10 cellular contexts compared by ENCODE assay signal in the genomic region with DNA sequence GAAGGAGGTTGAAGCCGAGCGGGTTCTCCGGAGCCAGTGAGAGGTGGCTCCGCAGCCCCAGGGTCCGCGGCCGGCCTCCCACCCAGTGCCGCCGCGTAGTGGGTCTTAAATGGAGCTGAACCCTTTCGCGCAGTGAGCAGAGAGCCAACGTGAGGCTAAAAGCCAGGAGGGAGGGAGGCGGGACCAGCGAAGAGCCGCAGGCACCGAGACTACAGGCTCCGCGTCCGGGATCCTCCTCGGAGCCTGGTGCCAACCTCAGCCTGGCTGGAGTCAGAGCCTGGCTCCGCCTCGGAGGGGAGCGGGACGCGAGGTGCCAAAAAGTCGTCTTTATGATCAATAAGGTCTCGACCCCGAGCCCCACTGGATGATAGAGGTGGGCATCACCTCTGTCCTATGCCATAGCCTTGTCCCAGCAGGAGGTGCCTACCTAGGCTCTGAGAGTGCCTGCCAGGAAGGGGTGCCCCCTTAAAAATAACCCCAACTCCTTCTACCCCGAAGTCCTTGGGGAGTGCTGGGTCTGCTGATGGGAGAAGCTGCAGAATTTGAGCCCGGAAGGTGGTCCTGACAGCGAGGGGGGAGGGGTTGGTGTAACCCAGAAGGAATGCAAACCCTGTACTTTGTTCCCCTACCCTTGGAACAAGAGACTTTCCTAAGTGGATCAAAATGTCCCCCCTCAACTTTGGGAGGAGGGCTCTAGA. TPM values are rescaled to one million over a fixed set of nuclear protein-coding genes. Genes with fewer than 3 reads are reported as not detected.
DNase-seq lines count a peak whose midpoint lies in the region; ATAC-seq, FAIRE-seq and TF ChIP-seq lines count a peak whose summit lies in the region.
"Had no signal": no experiment of that assay in that cellular context is flagged by ENCODE, and none has a peak within 500 bp of the region (broad histone marks: within the 10 kb centered on the region; RNA-seq: fewer than 3 reads in every experiment).

No MANE protein-coding gene starts in this region.

- ATAC-seq in GM19395 (IDR thresholded peaks at IDR 0.05; ENCODE audit: unreplicated experiment), result no peak
- ATAC-seq: T-cell had no signal

- peaks cover 52% of the 10 kb centered on the region for H3K27me3 Mint-ChIP-seq in neural progenitor cell (ENCODE audit: insufficient read depth, low read depth)

- H4K20me1 ChIP-seq in neural progenitor cell (ENCODE audit: low read depth), result peaks cover 34% of the 10 kb centered on the region

- no peak overlapping the region for H3K9ac ChIP-seq in neural progenitor cell

- H3K27me3 ChIP-seq in neural progenitor cell, result peaks cover 63% of the 10 kb centered on the region

- H2AFZ ChIP-seq in neural progenitor cell (replicated peaks), result no peak overlapping the region

- no peaks in the 10 kb centered on the region for H3K9me3 Mint-ChIP-seq in neural progenitor cell
- H3K9me3 Mint-ChIP-seq: T-cell had no signal

- H3K27ac ChIP-seq in neural progenitor cell, result no peak overlapping the region

- no peak for TF ChIP-seq POLR2A in H54 (IDR thresholded peaks at IDR 0.05; ENCODE audit: low read depth, low read length)

- TF ChIP-seq CTCF in neural progenitor cell (IDR thresholded peaks at IDR 0.05), result peak; percentile 5
- TF ChIP-seq CTCF in GM13976 (IDR thresholded peaks at IDR 0.05; ENCODE audit: borderline replicate concordance, control extremely low read depth, extremely low read depth, insufficient read depth, missing control alignments), result no peak

- peaks cover 46% of the 10 kb centered on the region for H3F3A ChIP-seq in neural progenitor cell (ENCODE audit: low read depth)

- no peaks in the 10 kb centered on the region for H3K36me3 Mint-ChIP-seq in neural progenitor cell
- H3K36me3 Mint-ChIP-seq: T-cell had no signal

- no peak for FAIRE-seq in H54 (lab: Jason Lieb, UNC)

- peaks cover 47% of the 10 kb centered on the region for H3K4me1 ChIP-seq in neural progenitor cell

- H3K4me1 Mint-ChIP-seq in neural progenitor cell, result peaks cover 36% of the 10 kb centered on the region

- H3K27ac Mint-ChIP-seq in neural progenitor cell, result no peak overlapping the region
- H3K27ac Mint-ChIP-seq: T-cell had no signal

- H3K4me3 Mint-ChIP-seq in neural progenitor cell, result peak overlapping the region; percentile 86

- H3K4me2 ChIP-seq in neural progenitor cell, result peak overlapping the region; percentile 90

- H3K36me3 ChIP-seq in neural progenitor cell, result no peaks in the 10 kb centered on the region

- H3K4me3 ChIP-seq in neural progenitor cell, result peak overlapping the region; percentile 73

- no peaks in the 10 kb centered on the region for H3K79me2 ChIP-seq in neural progenitor cell (ENCODE audit: low read depth)

- in situ Hi-C loops in GM13976 (cut with MboI; ENCODE audit: low sequenced_read_pairs, unreplicated experiment), result no loop called here

- DNase-seq in ELF-1 (ENCODE audit: low read depth, low spot score) (peak; percentile 32), NCI-H1694 treated with DMSO at 0.1 percent for 48 hours (lab: John Stamatoyannopoulos, UW) (peak; percentile 22), cerebellar nuclear complex (lab: John Stamatoyannopoulos, UW) (peak; percentile 25 to 76), neural progenitor cell (ENCODE audit: low spot score) (peak; percentile 55), OCI-M1 (lab: John Stamatoyannopoulos, UW) (no peak), GM13976 (ENCODE audit: low spot score) (no peak), H54 (ENCODE audit: insufficient read length, low spot score) (no peak)
- DNase-seq: stimulated activated naive CD4-positive, alpha-beta T cell treated with Interleukin-2 at 50 U/mL for 16 hours; T-cell had no signal

- no peaks in the 10 kb centered on the region for H3K9me3 ChIP-seq in neural progenitor cell (ENCODE audit: low read depth)

RNA-seq across cellular contexts. Expression of a gene that starts 1.6 kb away (rescaled TPM):
- 1.7 and 6.9 TPM in 2 replicates for total RNA-seq in neural progenitor cell (ENCODE audit: low replicate concordance)
- total RNA-seq: T-cell had no signal

Comparison
In these comparisons a context has a peak if more than half of its experiments do, and no peak if none do; other contexts are left out.
1. DNase-seq: peak in ELF-1 (single experiment), NCI-H1694 treated with DMSO at 0.1 percent for 48 hours (single experiment), cerebellar nuclear complex (2 of 2) and neural progenitor cell (single experiment); none in OCI-M1 (single experiment), GM13976 (single experiment) and H54 (single experiment).